Comparison of ENCODE assay signal across 8 cellular contexts in genomic region chr2:101151141-101151858, GRCh38. TPM values are rescaled to one million over a fixed set of nuclear protein-coding genes. Genes with fewer than 3 reads are reported as not detected.
DNase-seq lines count a peak whose midpoint lies in the region; ATAC-seq and FAIRE-seq lines count a peak whose summit lies in the region.

Gene TBC1D8, minus strand, starts transcription at chr2:101151382. Its CDS starts 129 bp downstream, at chr2:101151253.

- CTCF ChIA-PET in activated naive CD4-positive, alpha-beta T cell treated with anti-CD3 and anti-CD28 coated beads, Interleukin-2, amount 10 ng/mL, durations not matched to agents 7 days and 5 days (lab: Charles Lee), result interaction anchor here (2.1 kb wide), 1 partner anchor 114 kb away, joined by 9 read pairs; no protein-coding TSS in a partner anchor

- peak within 1 kb of the TSS; percentile 68 for H3K4me3 ChIP-seq in Jurkat, Clone E6-1 (ENCODE audit: low read length)
- peak within 1 kb of the TSS; percentile 76 for H3K4me3 ChIP-seq in SJCRH30
- peak within 1 kb of the TSS; percentile 58 for H3K4me3 ChIP-seq in neuron (ENCODE audit: low read length)
- peak within 1 kb of the TSS; percentile 76 to 82 for H3K4me3 ChIP-seq in stomach smooth muscle (ENCODE audit: low read length in 2 of 2)

- peak within 1 kb of the TSS; percentile 87 for H2AFZ ChIP-seq in neuron (ENCODE audit: low read depth, low read length)

- H3K27ac ChIP-seq in SJCRH30 (peak within 1 kb of the TSS; percentile 61), stomach smooth muscle (ENCODE audit: low read length) (peak within 1 kb of the TSS; percentile 41)

- H3K9ac ChIP-seq in stomach smooth muscle (ENCODE audit: low read length in 2 of 2), result peak within 1 kb of the TSS; percentile 57 to 68

- peak; percentile 69 for ATAC-seq in GM21528 (IDR thresholded peaks at IDR 0.05; ENCODE audit: low FRiP score, unreplicated experiment)

- no peaks in the 10 kb centered on the region for H3K27me3 ChIP-seq in SJCRH30
- peaks cover 20% of the 10 kb centered on the region for H3K27me3 ChIP-seq in neuron (ENCODE audit: insufficient read depth, low read length)
- no peaks in the 10 kb centered on the region for H3K27me3 ChIP-seq in stomach smooth muscle (ENCODE audit: control insufficient read depth in 1 of 2, insufficient read depth in 2 of 2, low read length in 2 of 2)

- no peaks in the 10 kb centered on the region for H3K9me3 ChIP-seq in SJCRH30 (replicated peaks)
- H3K9me3 ChIP-seq in neuron (ENCODE audit: low read length), result no peaks in the 10 kb centered on the region
- no peaks in the 10 kb centered on the region for H3K9me3 ChIP-seq in stomach smooth muscle (ENCODE audit: control insufficient read depth in 2 of 2, low read length in 2 of 2)

- H3K4me1 Mint-ChIP-seq in activated naive CD4-positive, alpha-beta T cell treated with anti-CD3 and anti-CD28 coated beads, Interleukin-2, amount 10 ng/mL, durations not matched to agents 7 days and 5 days, result peaks cover 20% of the 10 kb centered on the region

- peaks cover 80% of the 10 kb centered on the region for H3K27me3 Mint-ChIP-seq in activated naive CD4-positive, alpha-beta T cell treated with anti-CD3 and anti-CD28 coated beads, Interleukin-2, amount 10 ng/mL, durations not matched to agents 7 days and 5 days

- DNase-seq in DMS 273 treated with DMSO at 0.1 percent for 48 hours (lab: John Stamatoyannopoulos, UW), result peak; percentile 40
- peak; percentile 32 for DNase-seq in Jurkat, Clone E6-1 (ENCODE audit: low read depth, low spot score)
- DNase-seq in SJCRH30, result peak; percentile 87
- DNase-seq in activated naive CD4-positive, alpha-beta T cell treated with anti-CD3 and anti-CD28 coated beads, Interleukin-2, amount 10 ng/mL, durations not matched to agents 7 days and 5 days, result peak; percentile 80
- peak; percentile 89 to 90 for DNase-seq in frontal cortex (ENCODE audit: low spot score in 2 of 2)

- no peaks in the 10 kb centered on the region for H3K36me3 ChIP-seq in SJCRH30
- H3K36me3 ChIP-seq in neuron (ENCODE audit: insufficient read depth, low read length), result no peaks in the 10 kb centered on the region
- H3K36me3 ChIP-seq in stomach smooth muscle (ENCODE audit: control insufficient read depth in 2 of 2, insufficient read depth in 2 of 2, low read length in 2 of 2), result no peaks in the 10 kb centered on the region

- H3K4me3 Mint-ChIP-seq in activated naive CD4-positive, alpha-beta T cell treated with anti-CD3 and anti-CD28 coated beads, Interleukin-2, amount 10 ng/mL, durations not matched to agents 7 days and 5 days, result peak within 1 kb of the TSS; percentile 76

- no peaks in the 10 kb centered on the region for H3K36me3 Mint-ChIP-seq in activated naive CD4-positive, alpha-beta T cell treated with anti-CD3 and anti-CD28 coated beads, Interleukin-2, amount 10 ng/mL, durations not matched to agents 7 days and 5 days

- no peaks in the 10 kb centered on the region for H3K9me3 Mint-ChIP-seq in activated naive CD4-positive, alpha-beta T cell treated with anti-CD3 and anti-CD28 coated beads, Interleukin-2, amount 10 ng/mL, durations not matched to agents 7 days and 5 days

- H3K27ac Mint-ChIP-seq in activated naive CD4-positive, alpha-beta T cell treated with anti-CD3 and anti-CD28 coated beads, Interleukin-2, amount 10 ng/mL, durations not matched to agents 7 days and 5 days, result no peak within 1 kb of the TSS

- FAIRE-seq in frontal cortex (lab: Jason Lieb, UNC), result no peak

- peaks cover 19% of the 10 kb centered on the region for H3K4me1 ChIP-seq in SJCRH30
- H3K4me1 ChIP-seq in neuron (ENCODE audit: insufficient read depth, low read length), result peaks cover 12% of the 10 kb centered on the region
- H3K4me1 ChIP-seq in stomach smooth muscle (ENCODE audit: control insufficient read depth, insufficient read depth, low read length), result peaks cover 26% of the 10 kb centered on the region

RNA-seq across cellular contexts. Expression of gene TBC1D8, which starts in this region (rescaled TPM):
- 17.8 TPM for polyA plus RNA-seq in Jurkat, Clone E6-1 (2012; ENCODE audit: insufficient read depth, insufficient read length)
- total RNA-seq in SJCRH30 (2014; rRNA removed; shearing (Covaris generic)), result 8.8 TPM in 2 replicates
- total RNA-seq in frontal cortex, result 6.1 TPM

Comparison
In these comparisons a context has a peak if more than half of its experiments do, and no peak if none do; other contexts are left out.
1. Peak in every context shown above with its lines: DNase-seq, ATAC-seq, H3K4me3 ChIP-seq and H3K27ac ChIP-seq.
2. DNase-seq: peak in every context shown above with its lines; median percentile 90 in frontal cortex; 87 in SJCRH30; 80 in activated naive CD4-positive, alpha-beta T cell treated with anti-CD3 and anti-CD28 coated beads, Interleukin-2, amount 10 ng/mL, durations not matched to agents 7 days and 5 days; 40 in DMS 273 treated with DMSO at 0.1 percent for 48 hours; 32 in Jurkat, Clone E6-1.